In the genomic region with DNA sequence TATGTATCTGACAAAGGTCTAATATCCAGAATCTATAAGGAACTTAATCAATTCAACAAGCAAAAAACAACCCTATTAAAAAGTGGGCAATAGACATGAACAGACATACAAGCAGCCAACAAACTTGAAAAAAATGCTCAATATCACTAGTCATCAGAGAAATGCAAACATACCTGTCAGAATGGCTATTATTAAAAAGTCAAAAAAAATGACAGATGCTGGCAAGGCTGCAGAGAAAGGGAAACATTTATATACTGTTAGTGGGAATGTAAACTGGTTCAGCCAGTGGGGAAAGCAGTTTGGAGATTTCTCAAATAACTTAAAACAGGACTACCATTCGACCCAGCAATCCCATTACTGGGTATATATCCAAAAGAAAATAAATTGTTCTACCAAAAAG, we compare ENCODE assay signal across 30 cellular contexts.
"Had no signal": no experiment of that assay in that cellular context is flagged by ENCODE, and none has a peak within 500 bp of the region (broad histone marks: within the 10 kb centered on the region; RNA-seq: fewer than 3 reads in every experiment).

No MANE protein-coding gene starts in this region.

- ATAC-seq: activated naive CD8-positive, alpha-beta T cell treated with anti-CD3 and anti-CD28 coated beads, Interleukin-2, amount 50 U/mL, for 24 hours; activated T-cell treated with anti-CD3 and anti-CD28 coated beads, Interleukin-2, amount 50 U/mL, for 4 hours had no signal

- H3K36me3 Mint-ChIP-seq: activated CD4-positive, alpha-beta memory T cell treated with anti-CD3 and anti-CD28 coated beads for 36 hours had no signal

- DNase-seq: activated CD4-positive, alpha-beta memory T cell treated with anti-CD3 and anti-CD28 coated beads for 36 hours; activated CD4-positive, alpha-beta T cell treated with anti-CD3 and anti-CD28 coated beads, Interleukin-2, amount 50 U/mL, for 1 hour; activated CD8-positive, alpha-beta memory T cell treated with anti-CD3 and anti-CD28 coated beads, Interleukin-2, amount 50 U/mL, for 4 hours; activated effector memory CD4-positive, alpha-beta T cell treated with Interleukin-2 at 50 U/mL for 16 hours; activated naive CD4-positive, alpha-beta T cell treated with anti-CD3 and anti-CD28 coated beads, Interleukin-2, amount 10 ng/mL, durations not matched to agents 7 days and 5 days; activated naive CD8-positive, alpha-beta T cell treated with anti-CD3 and anti-CD28 coated beads, Interleukin-2, amount 50 U/mL, for 24 hours; activated T-cell treated with anti-CD3 and anti-CD28 coated beads for 4 hours; activated T-cell treated with anti-CD3 and anti-CD28 coated beads, Interleukin-2, amount 50 U/mL, for 4 hours; anterior cingulate cortex; central memory CD4-positive, alpha-beta T cell; Kasumi-1; KG1; MG63; NCI-H1048; NCI-H1105 treated with DMSO at 0.1 percent for 48 hours; NCI-H1436; NCI-H1694; NCI-H2029; NCI-H510A; NCI-H526; Right ventricle myocardium superior; SW 1271; T-helper 1 cell; T-helper 2 cell; T-helper 9 cell; WERI-Rb-1 had no signal

- H3K4me3 Mint-ChIP-seq: activated CD4-positive, alpha-beta memory T cell treated with anti-CD3 and anti-CD28 coated beads for 36 hours; activated naive CD4-positive, alpha-beta T cell treated with anti-CD3 and anti-CD28 coated beads, Interleukin-2, amount 10 ng/mL, durations not matched to agents 7 days and 5 days; activated naive CD8-positive, alpha-beta T cell; activated naive CD8-positive, alpha-beta T cell treated with anti-CD3 and anti-CD28 coated beads, Interleukin-2, amount 50 U/mL, for 24 hours; activated T-cell treated with anti-CD3 and anti-CD28 coated beads, Interleukin-2, amount 50 U/mL, for 4 hours; activated T-helper 1 cell treated with anti-CD3 and anti-CD28 coated beads, Interleukin-12 subunit alpha, Interleukin-12 subunit beta, Interleukin-2, Interleukin-4 antibody, amounts not matched to agents 30 ng/mL and 10 ng/mL and 1 ng/mL, durations not matched to agents 14 hours and 24 hours and 36 hours; brain had no signal

- H3K27me3 Mint-ChIP-seq: activated CD4-positive, alpha-beta memory T cell treated with anti-CD3 and anti-CD28 coated beads for 36 hours; activated naive CD4-positive, alpha-beta T cell treated with anti-CD3 and anti-CD28 coated beads, Interleukin-2, amount 10 ng/mL, durations not matched to agents 7 days and 5 days; brain had no signal

- H3K27ac ChIP-seq: RWPE1, WERI-Rb-1 had no signal

- H3K36me3 ChIP-seq: MG63, WERI-Rb-1 had no signal

- H3K27me3 ChIP-seq: MG63 had no signal

- H3K27ac Mint-ChIP-seq: activated CD4-positive, alpha-beta memory T cell treated with anti-CD3 and anti-CD28 coated beads for 36 hours; activated naive CD4-positive, alpha-beta T cell treated with anti-CD3 and anti-CD28 coated beads, Interleukin-2, amount 10 ng/mL, durations not matched to agents 7 days and 5 days; activated naive CD8-positive, alpha-beta T cell; activated naive CD8-positive, alpha-beta T cell treated with anti-CD3 and anti-CD28 coated beads, Interleukin-2, amount 50 U/mL, for 24 hours; activated T-helper 1 cell treated with anti-CD3 and anti-CD28 coated beads, Interleukin-12 subunit alpha, Interleukin-12 subunit beta, Interleukin-2, Interleukin-4 antibody, amounts not matched to agents 30 ng/mL and 10 ng/mL and 1 ng/mL, durations not matched to agents 14 hours and 24 hours and 36 hours; brain had no signal

- H3K4me3 ChIP-seq: MG63 had no signal
